ENCODE assay signal across 8 cellular contexts in the genomic region with DNA sequence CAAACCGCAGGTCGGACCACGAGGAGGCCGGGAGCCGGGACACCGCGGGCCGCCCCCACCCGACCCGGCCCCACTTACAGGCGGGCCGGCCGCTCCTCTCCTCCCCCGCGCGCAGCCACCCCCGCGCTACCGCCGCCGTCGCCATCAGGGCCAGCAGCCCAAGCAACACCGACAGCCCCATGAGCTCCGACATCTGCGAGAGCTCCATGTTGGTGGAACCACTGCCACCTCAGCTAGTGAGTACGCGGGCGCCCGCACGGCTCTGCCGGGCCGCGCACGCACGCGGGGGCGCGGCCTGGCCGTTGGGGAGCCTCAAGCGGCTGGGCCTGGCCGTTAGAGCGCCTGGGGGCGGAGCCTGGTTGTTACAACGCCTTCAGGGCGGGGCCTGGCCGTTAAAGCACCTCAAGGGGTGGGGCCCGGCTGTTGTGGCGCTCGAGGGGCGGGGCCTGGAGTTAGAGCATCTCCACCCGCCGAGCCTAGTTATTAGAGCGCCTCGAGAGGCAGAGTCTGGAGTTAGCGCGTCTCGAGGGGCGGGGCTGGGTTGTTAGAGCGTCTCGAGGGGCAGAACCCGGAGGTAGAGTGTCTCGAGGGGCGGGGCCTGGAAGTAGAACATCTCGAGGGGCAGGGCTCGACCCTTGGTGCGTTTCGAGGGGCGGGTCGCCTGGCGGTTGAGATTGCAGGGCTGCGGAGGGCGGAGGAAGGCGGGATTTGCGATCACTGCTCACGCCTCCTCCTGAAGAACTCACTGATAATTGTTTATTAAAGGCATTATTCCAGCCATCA. TPM values are rescaled to one million over a fixed set of nuclear protein-coding genes. Genes with fewer than 3 reads are reported as not detected.
DNase-seq lines count a peak whose midpoint lies in the region; ATAC-seq and TF ChIP-seq lines count a peak whose summit lies in the region.

A gene with protein sequence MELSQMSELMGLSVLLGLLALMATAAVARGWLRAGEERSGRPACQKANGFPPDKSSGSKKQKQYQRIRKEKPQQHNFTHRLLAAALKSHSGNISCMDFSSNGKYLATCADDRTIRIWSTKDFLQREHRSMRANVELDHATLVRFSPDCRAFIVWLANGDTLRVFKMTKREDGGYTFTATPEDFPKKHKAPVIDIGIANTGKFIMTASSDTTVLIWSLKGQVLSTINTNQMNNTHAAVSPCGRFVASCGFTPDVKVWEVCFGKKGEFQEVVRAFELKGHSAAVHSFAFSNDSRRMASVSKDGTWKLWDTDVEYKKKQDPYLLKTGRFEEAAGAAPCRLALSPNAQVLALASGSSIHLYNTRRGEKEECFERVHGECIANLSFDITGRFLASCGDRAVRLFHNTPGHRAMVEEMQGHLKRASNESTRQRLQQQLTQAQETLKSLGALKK (minus strand): TSS at position 238 of the 783 bp plus-strand sequence. CDS start 30 bp downstream, at position 208.

- peaks cover 20% of the 10 kb centered on the region for H3K79me2 ChIP-seq in OCI-LY7 (ENCODE audit: insufficient read depth, low read depth, low read length)

- H3K4me1 ChIP-seq in OCI-LY7 (ENCODE audit: insufficient read depth, low read length, poor library complexity, severe bottlenecking) (peaks cover 26% of the 10 kb centered on the region), mononuclear cell (ENCODE audit: insufficient read depth, low read length) (peaks cover 62% of the 10 kb centered on the region)

- peak within 1 kb of the TSS; percentile 82 for H3K27ac ChIP-seq in OCI-LY7 (ENCODE audit: low read depth, low read length, poor library complexity, severe bottlenecking)

- H3K4me2 ChIP-seq in OCI-LY7 (ENCODE audit: low read length), result peak within 1 kb of the TSS; percentile 100

- peak; percentile 82 for ATAC-seq in GM21526 (IDR thresholded peaks at IDR 0.05; ENCODE audit: low FRiP score, unreplicated experiment)

- no peaks in the 10 kb centered on the region for H3K9me3 ChIP-seq in OCI-LY7 (ENCODE audit: low read length)
- H3K9me3 ChIP-seq in mononuclear cell (ENCODE audit: low read depth, low read length), result no peaks in the 10 kb centered on the region

- POLR2A ChIA-PET in OCI-LY7 (lab: Charles Lee), result interaction anchor here (0.6 to 2.5 kb wide), 8 partner anchors 11 to 264 kb away, joined by 3 to 6 read pairs (median 4); a partner anchor contains a TSS

- TF ChIP-seq CTCF in OCI-LY7 (conservative IDR thresholded peaks at IDR 0.05; ENCODE audit: low read length), result 0 out of 2 replicates have a peak, but pooled peaks have one; percentile 25

- H3K9me2 ChIP-seq in OCI-LY7 (ENCODE audit: insufficient read depth, low read length), result no peaks in the 10 kb centered on the region

- BruUV-seq in OCI-LY7 (replicated peaks; lab: Mats Ljungman, UMichigan), result no TSS peak

- H3K4me3 ChIP-seq in OCI-LY7 (ENCODE audit: low read depth, low read length, poor library complexity, severe bottlenecking) (peak within 1 kb of the TSS; percentile 96), mononuclear cell (ENCODE audit: low read length) (peak within 1 kb of the TSS; percentile 80)

- no peaks in the 10 kb centered on the region for H3K27me3 ChIP-seq in mononuclear cell (ENCODE audit: insufficient read depth, low read length)

- peak within 1 kb of the TSS; percentile 99 for H2AFZ ChIP-seq in OCI-LY7 (ENCODE audit: low read length)

- CTCF ChIA-PET in OCI-LY7 (lab: Charles Lee; ENCODE audit: unreplicated experiment), result interaction anchor here (0.5 to 0.6 kb wide), 5 partner anchors 93 to 749 kb away, joined by 3 to 9 read pairs (median 3); no protein-coding TSS in a partner anchor

- intact Hi-C loops in OCI-LY7 (cut with micrococcal nuclease; ENCODE audit: unreplicated experiment), result loop anchor here (1.0 kb wide), 2 partner anchors 21 to 56 kb away; a partner anchor contains a TSS

- DNase-seq in DMS114 treated with DMSO at 0.1 percent for 48 hours (lab: John Stamatoyannopoulos, UW; ENCODE audit: unreplicated experiment) (peak; percentile 96), HuH-7.5 (ENCODE audit: low spot score) (peak; percentile 90), OCI-LY7 (ENCODE audit: low spot score) (peak; percentile 100), activated T-cell treated with anti-CD3 and anti-CD28 coated beads for 1 hour (ENCODE audit: low read depth) (peak; percentile 97), epidermal melanocyte (ENCODE audit: insufficient read length, low spot score) (peak; percentile 88)
- DNase-seq in stimulated activated CD8-positive, alpha-beta memory T cell treated with anti-CD3 and anti-CD28 coated beads, Interleukin-4, amount 100 ng/mL, for 1 hour (ENCODE audit: low read depth in 2 of 2, low spot score in 1 of 2), result peak; percentile 98

- H4K20me1 ChIP-seq in OCI-LY7 (ENCODE audit: insufficient read depth, low read length), result no peaks in the 10 kb centered on the region; the same call in none of the 2 replicates

- H3K36me3 ChIP-seq in OCI-LY7 (ENCODE audit: insufficient read depth, low read length), result peaks cover 21% of the 10 kb centered on the region

RNA-seq across cellular contexts. Expression of the gene that starts here (rescaled TPM):
- 36.9 and 39.8 TPM in 2 replicates for total RNA-seq in OCI-LY7 (2014; rRNA removed; shearing (Covaris generic))
- total RNA-seq in OCI-LY7 (2022) (42.8 and 47.9 TPM in 2 replicates), mononuclear cell (11.5 TPM)

Comparison
In these comparisons a context has a peak if more than half of its experiments do, and no peak if none do; other contexts are left out.
1. Peak in every context shown above with its lines: DNase-seq, ATAC-seq, H3K4me3 ChIP-seq and H3K27ac ChIP-seq.